In genomic region chr2:65550246-65550645, GRCh38 we compare ENCODE assay signal across 20 cellular contexts.
"Had no signal": no experiment of that assay in that cellular context is flagged by ENCODE, and none has a peak within 500 bp of the region (broad histone marks: within the 10 kb centered on the region; RNA-seq: fewer than 3 reads in every experiment).

No MANE protein-coding gene starts in this region.

- H3K9me3 ChIP-seq: esophagus squamous epithelium, heart left ventricle, mucosa of descending colon, suprapubic skin had no signal

- H3K36me3 ChIP-seq: cardiac muscle cell, esophagus squamous epithelium, heart left ventricle, suprapubic skin had no signal

- H3K27ac ChIP-seq: cardiac muscle cell, esophagus squamous epithelium, heart left ventricle, suprapubic skin had no signal

- H3K4me3 ChIP-seq: cardiac muscle cell, esophagus squamous epithelium, heart left ventricle, mucosa of descending colon, suprapubic skin had no signal

- ATAC-seq: activated CD8-positive, alpha-beta T cell treated with anti-CD3 and anti-CD28 coated beads, Interleukin-2, amount 10 ng/mL, durations not matched to agents 7 days and 5 days; heart left ventricle; left lobe of liver; mucosa of descending colon; naive thymus-derived CD8-positive, alpha-beta T cell; right cardiac atrium had no signal

- FAIRE-seq: astrocyte, islet of Langerhans, small intestine had no signal

- H3K27me3 ChIP-seq: esophagus squamous epithelium, heart left ventricle, suprapubic skin had no signal

- DNase-seq: activated CD4-positive, alpha-beta T cell treated with anti-CD3 and anti-CD28 coated beads for 48 hours; activated CD8-positive, alpha-beta memory T cell treated with anti-CD3 and anti-CD28 coated beads, Interleukin-2, amount 50 U/mL, for 48 hours; activated CD8-positive, alpha-beta T cell treated with anti-CD3 and anti-CD28 coated beads, Interleukin-2, amount 10 ng/mL, durations not matched to agents 7 days and 5 days; activated naive CD4-positive, alpha-beta T cell treated with Interleukin-2 at 50 U/mL for 16 hours; esophagus squamous epithelium; foreskin melanocyte; heart left ventricle; mammary epithelial cell; mucosa of descending colon; naive thymus-derived CD8-positive, alpha-beta T cell; occipital lobe; right cardiac atrium; small intestine; stimulated activated naive CD4-positive, alpha-beta T cell; T1000 had no signal
